ENCODE assay signal across 8 cellular contexts in the genomic region with DNA sequence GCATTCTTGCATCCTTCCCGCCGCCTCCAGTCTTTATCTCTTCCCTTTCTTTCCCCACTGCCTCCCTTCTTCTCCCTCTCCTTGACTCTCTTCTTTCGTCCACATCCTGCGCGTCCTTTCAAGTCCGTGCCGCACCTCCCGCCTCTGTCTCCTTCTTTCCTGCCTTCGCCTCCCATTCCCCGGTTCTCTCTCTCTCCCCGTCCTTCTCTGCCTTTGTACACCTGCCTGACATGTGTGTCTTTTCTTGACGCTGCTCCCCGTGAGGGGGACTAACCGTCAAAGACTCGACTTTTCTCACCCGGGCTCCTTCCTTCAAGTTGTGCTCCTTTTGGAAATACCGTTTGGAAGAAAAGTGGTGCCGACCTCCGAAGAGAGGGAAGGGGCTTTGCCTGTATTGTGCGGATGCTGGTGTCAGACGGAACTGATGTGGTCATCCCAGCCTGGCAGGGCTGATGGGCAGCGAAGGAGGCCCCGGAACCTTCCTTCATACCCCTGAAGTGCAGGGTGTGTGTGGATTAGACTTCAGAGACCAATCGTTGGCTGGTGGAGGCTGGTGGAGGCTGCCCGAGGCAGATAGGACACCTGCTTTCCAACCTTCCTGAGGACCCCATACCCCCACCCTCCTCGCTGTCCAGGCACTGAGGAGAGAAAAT. TPM values are rescaled to one million over a fixed set of nuclear protein-coding genes. Genes with fewer than 3 reads are reported as not detected.
DNase-seq lines count a peak whose midpoint lies in the region; ATAC-seq, FAIRE-seq and TF ChIP-seq lines count a peak whose summit lies in the region.

No MANE protein-coding gene starts in this region.

- intact Hi-C loops in CD14-positive monocyte (cut with micrococcal nuclease), result no loop called here

- H3K4ac ChIP-seq in H1 (replicated peaks; ENCODE audit: insufficient read length, low read depth, low read length), result no peak overlapping the region

- no peaks in the 10 kb centered on the region; the same call in 1 of the 2 replicates for H3K79me1 ChIP-seq in H1 (ENCODE audit: low read depth, low read length)

- peak overlapping the region; percentile 18; the same call in 1 of the 2 replicates for H2AFZ ChIP-seq in H1 (ENCODE audit: low read length)
- H2AFZ ChIP-seq in neural cell (ENCODE audit: low read depth, low read length), result peak overlapping the region; percentile 54

- TF ChIP-seq RAD21 in H1 (IDR thresholded peaks at IDR 0.05 in 1 of 2, conservative IDR thresholded peaks at IDR 0.05 in 1 of 2; ENCODE audit: low read depth in 2 of 2, low read length in 2 of 2) (no peak), neural cell (conservative IDR thresholded peaks at IDR 0.05) (no peak)

- no peak overlapping the region for H3K56ac ChIP-seq in H1 (replicated peaks; ENCODE audit: insufficient read length, low read depth, low read length)

- peaks cover 0 to 13% of the 10 kb centered on the region in 2 donors for H3K36me3 Mint-ChIP-seq in CD14-positive monocyte

- no peak for ATAC-seq in HG02571 (IDR thresholded peaks at IDR 0.05; ENCODE audit: unreplicated experiment)

- H2BK120ac ChIP-seq in H1 (replicated peaks; ENCODE audit: low read depth, low read length), result no peak overlapping the region

- H2AK5ac ChIP-seq in H1 (ENCODE audit: low read depth, low read length), result no peak overlapping the region

- H3K27ac ChIP-seq in H1 (ENCODE audit: low read depth, low read length), result no peak overlapping the region
- no peak overlapping the region for H3K27ac ChIP-seq in neural cell (ENCODE audit: low read length)

- POLR2A ChIA-PET in H1 (lab: Charles Lee; ENCODE audit: partially characterized antibody), result interaction anchor here (1.2 kb wide), 1 partner anchor 9 kb away, joined by 5 read pairs; no protein-coding TSS in a partner anchor

- H4K20me1 ChIP-seq in H1 (replicated peaks in 1 of 2; ENCODE audit: control insufficient read depth in 1 of 2, insufficient read depth in 2 of 2, low read length in 2 of 2), result no peaks in the 10 kb centered on the region
- H4K20me1 ChIP-seq in neural cell (ENCODE audit: insufficient read depth), result no peaks in the 10 kb centered on the region

- H3K27me3 ChIP-seq in H1 (replicated peaks in 1 of 4; ENCODE audit: control insufficient read depth in 3 of 4, extremely low read depth in 1 of 4, insufficient read depth in 3 of 4, low read length in 3 of 4) (peaks cover 0 to 22% (median 19%) of the 10 kb centered on the region in 4 experiments; a peak in 5 of 7 replicates), neural cell (ENCODE audit: insufficient read depth, low read depth, low read length) (no peaks in the 10 kb centered on the region)

- H3K14ac ChIP-seq in H1 (ENCODE audit: insufficient read length), result no peak overlapping the region

- peak overlapping the region in 1 of 7 donors; percentile 15 for H3K27ac Mint-ChIP-seq in CD14-positive monocyte

- H4K5ac ChIP-seq in H1 (ENCODE audit: insufficient read length, low read depth, low read length), result no peak overlapping the region

- no peak overlapping the region for H2BK5ac ChIP-seq in H1 (ENCODE audit: low read depth, low read length)

- TF ChIP-seq EP300 in H1 (IDR thresholded peaks at IDR 0.05; ENCODE audit: borderline replicate concordance in 1 of 2, low read depth in 2 of 2, low read length in 2 of 2) (no peak), neural cell (conservative IDR thresholded peaks at IDR 0.05; ENCODE audit: poor library complexity, severe bottlenecking) (no peak)

- TF ChIP-seq CTCF in CD14-positive monocyte (IDR thresholded peaks at IDR 0.05) (no peak), H1 (IDR thresholded peaks at IDR 0.05; ENCODE audit: control extremely low read depth in 1 of 3, insufficient read depth in 1 of 3, low read depth in 1 of 3, low read length in 3 of 3) (no peak), neural cell (IDR thresholded peaks at IDR 0.05; ENCODE audit: poor library complexity, severe bottlenecking) (no peak)

- no peak overlapping the region for H2BK20ac ChIP-seq in H1 (ENCODE audit: low read length)

- H3K27me3 Mint-ChIP-seq in CD14-positive monocyte (ENCODE audit: low read depth in 3 of 3), result peaks cover 41 to 61% (median 46%) of the 10 kb centered on the region in 3 donors

- H3K9ac ChIP-seq in H1 (replicated peaks in 1 of 4; ENCODE audit: extremely low read depth in 1 of 4, low read depth in 3 of 4, low read length in 3 of 4) (peak overlapping the region; percentile 10 to 67 (median 42); a peak in 3 of 7 replicates), neural cell (ENCODE audit: low read length) (peak overlapping the region; percentile 72)

- H2BK12ac ChIP-seq in H1 (ENCODE audit: low read depth, low read length), result no peak overlapping the region

- no peak overlapping the region; the same call in 1 of the 2 replicates for H2BK15ac ChIP-seq in H1 (ENCODE audit: low read length)

- DNase-seq in CD14-positive monocyte (ENCODE audit: low spot score) (no peak), NCI-H1092 (lab: John Stamatoyannopoulos, UW) (peak; percentile 8), H1 (ENCODE audit: low read depth in 1 of 2, low spot score in 2 of 2) (peak in 1 of 2 experiments; percentile 55), NCI-H128 (lab: John Stamatoyannopoulos, UW; ENCODE audit: unreplicated experiment) (no peak), GM19238 (ENCODE audit: insufficient read length, low spot score) (no peak), foreskin melanocyte (no peak)

- no peaks in the 10 kb centered on the region for H3K9me2 ChIP-seq in neural cell (ENCODE audit: insufficient read depth, low read length)

- 6% methylated on average over 22 of the region's 26 CpGs; no CpG with 5 or more reads in 1 of the 2 experiments for WGBS in H1 (ENCODE audit: extremely low coverage in 1 of 2, insufficient coverage in 1 of 2, insufficient read length in 1 of 2, insufficient replicate concordance in 2 of 2, low coverage in 1 of 2, low lambda C conversion rate in 2 of 2, missing lambda C conversion rate in 1 of 2), 2 experiments

- H3K9me3 ChIP-seq in H1 (ENCODE audit: insufficient read depth in 2 of 2, low read depth in 1 of 2, low read length in 1 of 2) (no peaks in the 10 kb centered on the region), neural cell (ENCODE audit: low read length) (no peaks in the 10 kb centered on the region)

- H3K79me2 ChIP-seq in H1 (ENCODE audit: control insufficient read depth in 1 of 2, insufficient read depth in 2 of 2, low read length in 2 of 2), result no peaks in the 10 kb centered on the region
- peaks cover 31% of the 10 kb centered on the region for H3K79me2 ChIP-seq in neural cell (replicated peaks; ENCODE audit: insufficient read depth, low read length)

- H3K18ac ChIP-seq in H1 (ENCODE audit: extremely low read depth, low read length), result peak overlapping the region; percentile 21; the same call in 1 of the 2 replicates

- FAIRE-seq in H1 (lab: Jason Lieb, UNC), result no peak

- TF ChIP-seq POLR2A in H1 (IDR thresholded peaks at IDR 0.05; ENCODE audit: control extremely low read depth in 1 of 2, low read depth in 2 of 2, low read length in 2 of 2), result no peak

- peaks cover 0 to 8% (median 1%) of the 10 kb centered on the region in 4 experiments; a peak in 2 of 7 replicates for H3K4me1 ChIP-seq in H1 (replicated peaks in 1 of 4; ENCODE audit: control insufficient read depth in 3 of 4, insufficient read depth in 4 of 4, low read length in 3 of 4)

- H3K4me2 ChIP-seq in H1 (ENCODE audit: insufficient read depth in 1 of 2, low read depth in 2 of 2, low read length in 2 of 2) (peak overlapping the region; percentile 90 to 96), neural cell (ENCODE audit: low read length) (peak overlapping the region; percentile 65)

- H3K4me3 Mint-ChIP-seq in CD14-positive monocyte, result peak overlapping the region; percentile 51 to 93

- H3K36me3 ChIP-seq in H1 (ENCODE audit: control insufficient read depth in 2 of 4, insufficient read depth in 4 of 4, low read length in 3 of 4) (no peaks in the 10 kb centered on the region), neural cell (ENCODE audit: insufficient read depth, low read length) (no peaks in the 10 kb centered on the region)

- peaks cover 10% of the 10 kb centered on the region for H3K23me2 ChIP-seq in H1 (ENCODE audit: low read depth, low read length)

- H3K9me3 Mint-ChIP-seq in CD14-positive monocyte, result peaks cover 0 to 21% (median 10%) of the 10 kb centered on the region in 7 donors

- no peak overlapping the region for H3K23ac ChIP-seq in H1 (ENCODE audit: insufficient read length)

- H3K4me1 Mint-ChIP-seq in CD14-positive monocyte, result peaks cover 19% of the 10 kb centered on the region

- no peaks in the 10 kb centered on the region for H3F3A ChIP-seq in neural cell (ENCODE audit: insufficient read depth, low read length, poor library complexity, severe bottlenecking)

- CTCF ChIA-PET in H1 (lab: Charles Lee; ENCODE audit: partially characterized antibody), result no interaction called here

- H3K4me3 ChIP-seq in H1 (ENCODE audit: extremely low read depth in 1 of 4, insufficient read depth in 2 of 4, low read depth in 3 of 4, low read length in 4 of 4) (peak overlapping the region; percentile 64 to 87 (median 74)), neural cell (ENCODE audit: low read length) (peak overlapping the region; percentile 72)

- H4K91ac ChIP-seq in H1 (replicated peaks; ENCODE audit: insufficient read length, low read length), result no peak overlapping the region

- no peak overlapping the region for H4K8ac ChIP-seq in H1 (ENCODE audit: extremely low read depth, insufficient read depth, low read length)

TF ChIP-seq in H1, 55 proteins besides CTCF, POLR2A, EP300 and RAD21 (continues in another document):
- TF ChIP-seq KDM1A (IDR thresholded peaks at IDR 0.05; ENCODE audit: borderline replicate concordance, low read length) (no peak), CTBP2 (IDR thresholded peaks at IDR 0.05; ENCODE audit: borderline replicate concordance, insufficient read depth, insufficient read length, low read length) (no peak), JUND (IDR thresholded peaks at IDR 0.05; ENCODE audit: low read length) (no peak)

TF ChIP-seq in neural cell, 6 proteins besides CTCF, POLR2A, EP300 and RAD21:
- TF ChIP-seq EZH2 (IDR thresholded peaks at IDR 0.05; ENCODE audit: borderline replicate concordance, insufficient read depth, low read length, poor library complexity, severe bottlenecking) (no peak), MXI1 (conservative IDR thresholded peaks at IDR 0.05; ENCODE audit: poor library complexity, severe bottlenecking) (no peak), TAF1 (IDR thresholded peaks at IDR 0.05; ENCODE audit: low read depth) (no peak)

RNA-seq across cellular contexts. Expression of a gene that starts 0.9 kb away (rescaled TPM):
- polyA plus RNA-seq in CD14-positive monocyte (not detected), H1 (2011; rRNA removed) (7.9 and 11.2 TPM in 2 replicates), neural cell (31.8 and 32.4 TPM in 2 replicates)
- 14.0 and 14.9 TPM in 2 replicates for total RNA-seq in H1 (2021; fragmentation: NEBNext Ultra II Directional; extraction: Animal tissue kit (Norgen Biotek cat#: 25700))
- 7.3 TPM for polyA plus RNA-seq in H1 (2011; cell fraction: cytosol; rRNA removed)
- 18.8 TPM for polyA plus RNA-seq in H1 (2011; cell fraction: nucleus; rRNA removed)
- 8.3 to 9.3 TPM (median 8.6 TPM) in 4 replicates for polyA plus RNA-seq in H1 (2012, experiment 1 of 2)
- polyA plus RNA-seq in H1 (2012, experiment 2 of 2), result 5.4 TPM
- 15.4 TPM for polyA plus RNA-seq in H1 (2013, experiment 1 of 2)
- 16.8 TPM for polyA plus RNA-seq in H1 (2013, experiment 2 of 2)
- 9.1 and 9.8 TPM in 2 replicates for polyA minus RNA-seq in H1 (2011; rRNA and poly(A)+ RNA removed)
- 4.0 TPM for polyA minus RNA-seq in H1 (2011; cell fraction: cytosol; rRNA and poly(A)+ RNA removed)
- 6.7 TPM for polyA minus RNA-seq in H1 (2011; cell fraction: nucleus; rRNA and poly(A)+ RNA removed)
- 13.9 and 21.2 TPM in 2 replicates for polyA minus RNA-seq in neural cell

Comparison
In these comparisons a context has a peak if more than half of its experiments do, and no peak if none do; other contexts are left out.
1. RNA of a gene that starts 0.9 kb away (polyA plus RNA-seq): 31.8 to 32.4 TPM in neural cell and 5.4 to 18.8 TPM in H1; not detected in CD14-positive monocyte; every median in the first group is over 4 times any median in the second.